In the genomic region with DNA sequence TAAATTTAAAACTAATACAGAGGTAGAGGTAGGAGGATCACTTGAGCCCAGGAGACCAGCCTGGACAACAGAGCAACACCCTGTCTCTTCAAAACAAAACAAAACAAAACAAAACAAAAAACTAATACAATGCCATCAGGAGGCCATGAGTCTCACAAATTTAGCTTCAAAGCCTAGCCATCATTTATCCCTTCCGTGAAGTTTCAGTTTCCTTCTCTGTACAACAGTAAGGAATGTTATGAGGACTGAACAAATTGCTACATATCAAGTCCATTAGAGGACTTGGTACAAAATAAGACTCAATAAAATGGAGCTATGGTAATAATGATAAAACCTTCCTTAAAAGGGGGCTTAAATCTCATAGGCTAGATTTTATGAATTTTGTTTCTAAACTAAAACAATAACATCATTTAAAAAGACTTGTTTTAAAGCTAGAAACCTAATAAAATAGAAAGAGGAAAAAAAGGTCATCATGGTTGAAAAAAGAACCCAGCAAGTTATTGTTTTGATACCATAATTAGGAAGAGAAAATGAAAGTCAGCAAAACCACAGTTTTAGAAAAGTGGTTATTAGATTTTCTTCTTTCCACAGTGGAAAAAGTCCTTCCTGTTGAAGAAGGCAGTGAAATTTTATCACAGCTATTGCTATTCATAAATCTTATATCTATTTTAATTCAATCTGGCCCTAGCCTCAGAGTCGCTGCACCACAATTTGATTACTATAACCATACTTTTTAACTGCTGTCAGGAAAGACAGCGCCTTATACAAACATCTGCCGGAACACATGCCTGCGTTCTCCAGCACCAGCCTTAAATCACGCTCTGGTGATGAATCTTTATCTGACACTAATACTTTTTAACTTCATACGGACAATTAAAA, we compare ENCODE assay signal across 9 cellular contexts.
A peak's percentile ranks its signal among the peaks of the same experiment; 100 is the strongest.
DNase-seq lines count a peak whose midpoint lies in the region; ATAC-seq and TF ChIP-seq lines count a peak whose summit lies in the region.
"Had no signal": no experiment of that assay in that cellular context is flagged by ENCODE, and none has a peak within 500 bp of the region (broad histone marks: within the 10 kb centered on the region; RNA-seq: fewer than 3 reads in every experiment).

No MANE protein-coding gene starts in this region.

- H3K4me1 ChIP-seq in tibial artery = peaks cover 0 to 13% (median 5%) of the 10 kb centered on the region in 4 donors

- no peaks in the 10 kb centered on the region for H3K36me3 ChIP-seq in tibial artery

- ATAC-seq in SK-N-SH treated with all-trans-retinoic acid at 6 μM for 48 hours = peak; percentile 76

- H3K36me3 Mint-ChIP-seq in activated naive CD4-positive, alpha-beta T cell treated with anti-CD3 and anti-CD28 coated beads, Interleukin-2, amount 10 ng/mL, durations not matched to agents 7 days and 5 days = peaks cover 29% of the 10 kb centered on the region
- H3K36me3 Mint-ChIP-seq in type B pancreatic cell = peaks cover 13% of the 10 kb centered on the region

- H3K27ac ChIP-seq in tibial artery = peak overlapping the region; percentile 6 to 7

- peak overlapping the region; percentile 62 for H3K4me3 Mint-ChIP-seq in activated naive CD4-positive, alpha-beta T cell treated with anti-CD3 and anti-CD28 coated beads, Interleukin-2, amount 10 ng/mL, durations not matched to agents 7 days and 5 days
- no peak overlapping the region for H3K4me3 Mint-ChIP-seq in type B pancreatic cell

- no peak for TF ChIP-seq CTCF in fibroblast of villous mesenchyme (IDR thresholded peaks at IDR 0.05; ENCODE audit: insufficient read depth, low read depth, low read length)
- no peak for TF ChIP-seq CTCF in tibial artery (IDR thresholded peaks at IDR 0.05)
- no peak for TF ChIP-seq CTCF in type B pancreatic cell (conservative IDR thresholded peaks at IDR 0.05)

- H3K4me3 ChIP-seq in fibroblast of villous mesenchyme (ENCODE audit: low read depth, low read length) (peak overlapping the region; percentile 30), tibial artery (peak overlapping the region in 1 of 2 donors; percentile 11)

- no peaks in the 10 kb centered on the region for H3K27me3 Mint-ChIP-seq in activated naive CD4-positive, alpha-beta T cell treated with anti-CD3 and anti-CD28 coated beads, Interleukin-2, amount 10 ng/mL, durations not matched to agents 7 days and 5 days
- H3K27me3 Mint-ChIP-seq in type B pancreatic cell = no peaks in the 10 kb centered on the region

- no peaks in the 10 kb centered on the region for H3K9me3 Mint-ChIP-seq in activated naive CD4-positive, alpha-beta T cell treated with anti-CD3 and anti-CD28 coated beads, Interleukin-2, amount 10 ng/mL, durations not matched to agents 7 days and 5 days
- no peaks in the 10 kb centered on the region for H3K9me3 Mint-ChIP-seq in type B pancreatic cell

- DNase-seq in activated naive CD4-positive, alpha-beta T cell treated with anti-CD3 and anti-CD28 coated beads, Interleukin-2, amount 10 ng/mL, durations not matched to agents 7 days and 5 days = no peak
- no peak for DNase-seq in activated naive CD4-positive, alpha-beta T cell treated with anti-CD3 and anti-CD28 coated beads, Interleukin-2, amount 50 U/mL, for 16 hours
- DNase-seq in fibroblast of villous mesenchyme (ENCODE audit: low read depth) (peak; percentile 48), tibial artery (no peak), pons (ENCODE audit: low spot score) (no peak), type B pancreatic cell (ENCODE audit: extremely low spot score, unreplicated experiment) (no peak), NCI-H1694 (lab: John Stamatoyannopoulos, UW) (no peak)
- DNase-seq: Caco-2 had no signal

- intact Hi-C loops in tibial artery (cut with DNase I; ENCODE audit: low total_unique reads) = no loop called here

- H3K27me3 ChIP-seq in tibial artery = no peaks in the 10 kb centered on the region

- CTCF ChIA-PET in activated naive CD4-positive, alpha-beta T cell treated with anti-CD3 and anti-CD28 coated beads, Interleukin-2, amount 10 ng/mL, durations not matched to agents 7 days and 5 days (lab: Charles Lee) = interaction anchor here (4.1 kb wide), 1 partner anchor 14 kb away, joined by 12 read pairs; no protein-coding TSS in a partner anchor

- no peaks in the 10 kb centered on the region for H3K9me3 ChIP-seq in tibial artery
- H3K9me3 ChIP-seq: Caco-2 had no signal

- peak overlapping the region; percentile 84 for H3K27ac Mint-ChIP-seq in activated naive CD4-positive, alpha-beta T cell treated with anti-CD3 and anti-CD28 coated beads, Interleukin-2, amount 10 ng/mL, durations not matched to agents 7 days and 5 days
- H3K27ac Mint-ChIP-seq in type B pancreatic cell = no peak overlapping the region

- H3K4me1 Mint-ChIP-seq in activated naive CD4-positive, alpha-beta T cell treated with anti-CD3 and anti-CD28 coated beads, Interleukin-2, amount 10 ng/mL, durations not matched to agents 7 days and 5 days = peaks cover 64% of the 10 kb centered on the region
- peaks cover 25% of the 10 kb centered on the region for H3K4me1 Mint-ChIP-seq in type B pancreatic cell (ENCODE audit: unreplicated experiment)

TF ChIP-seq in SK-N-SH treated with all-trans-retinoic acid at 6 μM for 48 hours, 23 proteins besides CTCF, POLR2A, EP300 and RAD21 (continues in another document):
- TF ChIP-seq ESRRG (CRISPR knock-in tag; IDR thresholded peaks at IDR 0.05) = no peak
- TF ChIP-seq BACH2 (CRISPR knock-in tag; IDR thresholded peaks at IDR 0.05; ENCODE audit: borderline replicate concordance) = no peak
- TF ChIP-seq TCF4 (CRISPR knock-in tag; IDR thresholded peaks at IDR 0.05; ENCODE audit: borderline replicate concordance) = peak; percentile 86
- TF ChIP-seq ZC3H10 (CRISPR knock-in tag; IDR thresholded peaks at IDR 0.05) = peak; percentile 85
- TF ChIP-seq TOX (CRISPR knock-in tag; IDR thresholded peaks at IDR 0.05; ENCODE audit: borderline replicate concordance) = peak; percentile 85
- TF ChIP-seq, protein P1, sequence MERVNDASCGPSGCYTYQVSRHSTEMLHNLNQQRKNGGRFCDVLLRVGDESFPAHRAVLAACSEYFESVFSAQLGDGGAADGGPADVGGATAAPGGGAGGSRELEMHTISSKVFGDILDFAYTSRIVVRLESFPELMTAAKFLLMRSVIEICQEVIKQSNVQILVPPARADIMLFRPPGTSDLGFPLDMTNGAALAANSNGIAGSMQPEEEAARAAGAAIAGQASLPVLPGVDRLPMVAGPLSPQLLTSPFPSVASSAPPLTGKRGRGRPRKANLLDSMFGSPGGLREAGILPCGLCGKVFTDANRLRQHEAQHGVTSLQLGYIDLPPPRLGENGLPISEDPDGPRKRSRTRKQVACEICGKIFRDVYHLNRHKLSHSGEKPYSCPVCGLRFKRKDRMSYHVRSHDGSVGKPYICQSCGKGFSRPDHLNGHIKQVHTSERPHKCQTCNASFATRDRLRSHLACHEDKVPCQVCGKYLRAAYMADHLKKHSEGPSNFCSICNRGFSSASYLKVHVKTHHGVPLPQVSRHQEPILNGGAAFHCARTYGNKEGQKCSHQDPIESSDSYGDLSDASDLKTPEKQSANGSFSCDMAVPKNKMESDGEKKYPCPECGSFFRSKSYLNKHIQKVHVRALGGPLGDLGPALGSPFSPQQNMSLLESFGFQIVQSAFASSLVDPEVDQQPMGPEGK (CRISPR knock-in tag; IDR thresholded peaks at IDR 0.05; ENCODE audit: borderline replicate concordance) = peak; percentile 94
- no peak for TF ChIP-seq ARNTL (CRISPR knock-in tag; IDR thresholded peaks at IDR 0.05; ENCODE audit: borderline replicate concordance, low read depth)
- no peak for TF ChIP-seq GLIS3 (CRISPR knock-in tag; IDR thresholded peaks at IDR 0.05)
- peak; percentile 90; the same call in 1 of the 2 replicates for TF ChIP-seq RARB (CRISPR knock-in tag; IDR thresholded peaks at IDR 0.05)
- no peak for TF ChIP-seq CSDC2 (CRISPR knock-in tag; IDR thresholded peaks at IDR 0.05)
- TF ChIP-seq, protein P2, sequence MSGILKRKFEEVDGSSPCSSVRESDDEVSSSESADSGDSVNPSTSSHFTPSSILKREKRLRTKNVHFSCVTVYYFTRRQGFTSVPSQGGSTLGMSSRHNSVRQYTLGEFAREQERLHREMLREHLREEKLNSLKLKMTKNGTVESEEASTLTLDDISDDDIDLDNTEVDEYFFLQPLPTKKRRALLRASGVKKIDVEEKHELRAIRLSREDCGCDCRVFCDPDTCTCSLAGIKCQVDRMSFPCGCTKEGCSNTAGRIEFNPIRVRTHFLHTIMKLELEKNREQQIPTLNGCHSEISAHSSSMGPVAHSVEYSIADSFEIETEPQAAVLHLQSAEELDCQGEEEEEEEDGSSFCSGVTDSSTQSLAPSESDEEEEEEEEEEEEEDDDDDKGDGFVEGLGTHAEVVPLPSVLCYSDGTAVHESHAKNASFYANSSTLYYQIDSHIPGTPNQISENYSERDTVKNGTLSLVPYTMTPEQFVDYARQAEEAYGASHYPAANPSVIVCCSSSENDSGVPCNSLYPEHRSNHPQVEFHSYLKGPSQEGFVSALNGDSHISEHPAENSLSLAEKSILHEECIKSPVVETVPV (CRISPR knock-in tag; IDR thresholded peaks at IDR 0.05) = peak; percentile 94; the same call in 1 of the 2 replicates
- TF ChIP-seq ZFP3 (CRISPR knock-in tag; IDR thresholded peaks at IDR 0.05) = no peak
- TF ChIP-seq ISL1 (CRISPR knock-in tag; IDR thresholded peaks at IDR 0.05) = peak; percentile 88
- TF ChIP-seq, protein P3, sequence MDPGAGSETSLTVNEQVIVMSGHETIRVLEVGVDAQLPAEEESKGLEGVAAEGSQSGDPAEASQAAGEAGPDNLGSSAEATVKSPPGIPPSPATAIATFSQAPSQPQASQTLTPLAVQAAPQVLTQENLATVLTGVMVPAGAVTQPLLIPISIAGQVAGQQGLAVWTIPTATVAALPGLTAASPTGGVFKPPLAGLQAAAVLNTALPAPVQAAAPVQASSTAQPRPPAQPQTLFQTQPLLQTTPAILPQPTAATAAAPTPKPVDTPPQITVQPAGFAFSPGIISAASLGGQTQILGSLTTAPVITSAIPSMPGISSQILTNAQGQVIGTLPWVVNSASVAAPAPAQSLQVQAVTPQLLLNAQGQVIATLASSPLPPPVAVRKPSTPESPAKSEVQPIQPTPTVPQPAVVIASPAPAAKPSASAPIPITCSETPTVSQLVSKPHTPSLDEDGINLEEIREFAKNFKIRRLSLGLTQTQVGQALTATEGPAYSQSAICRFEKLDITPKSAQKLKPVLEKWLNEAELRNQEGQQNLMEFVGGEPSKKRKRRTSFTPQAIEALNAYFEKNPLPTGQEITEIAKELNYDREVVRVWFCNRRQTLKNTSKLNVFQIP (CRISPR knock-in tag; IDR thresholded peaks at IDR 0.05; ENCODE audit: borderline replicate concordance, low read depth) = peak; percentile 89; the same call in 1 of the 2 replicates
